ENCODE assay signal across 12 cellular contexts in the genomic region with DNA sequence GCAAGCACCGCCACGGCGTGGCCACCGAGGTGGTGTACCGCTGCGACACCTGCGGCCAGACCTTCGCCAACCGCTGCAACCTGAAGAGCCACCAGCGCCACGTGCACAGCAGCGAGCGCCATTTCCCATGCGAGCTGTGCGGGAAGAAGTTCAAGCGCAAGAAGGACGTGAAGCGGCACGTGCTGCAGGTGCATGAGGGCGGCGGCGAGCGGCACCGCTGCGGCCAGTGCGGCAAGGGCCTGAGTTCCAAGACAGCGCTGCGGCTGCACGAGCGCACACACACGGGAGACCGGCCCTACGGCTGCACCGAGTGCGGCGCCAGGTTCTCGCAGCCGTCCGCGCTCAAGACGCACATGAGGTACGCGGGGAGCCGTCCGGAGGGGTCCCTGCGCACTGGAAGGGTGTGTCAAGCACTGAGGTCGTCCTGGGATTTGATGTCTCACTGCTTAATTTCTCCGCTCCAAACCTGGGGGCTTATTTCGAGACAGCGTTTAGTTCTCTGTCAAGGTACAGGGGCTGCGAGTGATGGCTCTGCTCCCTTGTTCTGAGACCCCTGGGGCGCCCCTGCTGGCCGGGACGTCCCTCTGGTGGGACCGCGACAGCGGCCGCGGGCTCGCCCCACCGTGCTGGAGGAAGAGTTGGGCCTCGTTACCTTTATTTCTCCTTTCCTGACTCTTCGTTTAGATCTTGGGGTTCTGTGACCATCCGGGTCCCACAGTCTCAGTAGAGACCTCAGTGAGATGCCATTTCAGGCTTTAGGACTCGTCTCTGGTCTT. TPM values are rescaled to one million over a fixed set of nuclear protein-coding genes. Genes with fewer than 3 reads are reported as not detected.
DNase-seq lines count a peak whose midpoint lies in the region; ATAC-seq and TF ChIP-seq lines count a peak whose summit lies in the region.
"Had no signal": no experiment of that assay in that cellular context is flagged by ENCODE, and none has a peak within 500 bp of the region (broad histone marks: within the 10 kb centered on the region; RNA-seq: fewer than 3 reads in every experiment).

No MANE protein-coding gene starts in this region.

- no peak overlapping the region for H3K27ac ChIP-seq in CD4-positive, alpha-beta memory T cell (ENCODE audit: low read depth, low read length)
- H3K27ac ChIP-seq in brain microvascular endothelial cell (no peak overlapping the region), neural cell (ENCODE audit: low read length) (no peak overlapping the region)
- H3K27ac ChIP-seq: WERI-Rb-1 had no signal

- intact Hi-C loops in CD4-positive, alpha-beta memory T cell (cut with micrococcal nuclease) = no loop called here

- TF ChIP-seq CTCF in brain microvascular endothelial cell (IDR thresholded peaks at IDR 0.05; ENCODE audit: low read depth, low read length, missing control alignments) (peak; percentile 2), neural cell (IDR thresholded peaks at IDR 0.05; ENCODE audit: poor library complexity, severe bottlenecking) (no peak)

- POLR2A ChIA-PET in CD4-positive, alpha-beta memory T cell (lab: Charles Lee; ENCODE audit: partially characterized antibody) = no interaction called here

- no peak for TF ChIP-seq EP300 in neural cell (conservative IDR thresholded peaks at IDR 0.05; ENCODE audit: poor library complexity, severe bottlenecking)

- no peak for ATAC-seq in HG02840 (IDR thresholded peaks at IDR 0.05; ENCODE audit: low FRiP score, unreplicated experiment)
- ATAC-seq in HG03460 (IDR thresholded peaks at IDR 0.05; ENCODE audit: unreplicated experiment) = no peak
- ATAC-seq in HG03280 (IDR thresholded peaks at IDR 0.05; ENCODE audit: unreplicated experiment) = no peak

- H3K36me3 ChIP-seq in CD4-positive, alpha-beta memory T cell (ENCODE audit: insufficient read depth, low read length) = peaks cover 22% of the 10 kb centered on the region
- peaks cover 36% of the 10 kb centered on the region for H3K36me3 ChIP-seq in brain microvascular endothelial cell (replicated peaks)
- H3K36me3 ChIP-seq in neural cell (ENCODE audit: insufficient read depth, low read length) = peaks cover 17% of the 10 kb centered on the region

- no peaks in the 10 kb centered on the region for H3K9me3 ChIP-seq in CD4-positive, alpha-beta memory T cell (ENCODE audit: control insufficient read depth in 1 of 2, low read length in 2 of 2)
- no peaks in the 10 kb centered on the region for H3K9me3 ChIP-seq in neural cell (ENCODE audit: low read length)

- TF ChIP-seq RAD21 in neural cell (conservative IDR thresholded peaks at IDR 0.05) = no peak

- H4K20me1 ChIP-seq in neural cell (ENCODE audit: insufficient read depth) = no peaks in the 10 kb centered on the region

- peak overlapping the region in 5 of 8 donors; percentile 12 to 70 (median 47) for H3K4me3 Mint-ChIP-seq in CD4-positive, alpha-beta memory T cell
- peak overlapping the region in 3 of 4 donors; percentile 37 to 85 (median 68) for H3K4me3 Mint-ChIP-seq in IgD-negative memory B cell

- peaks cover 25 to 58% of the 10 kb centered on the region in 2 donors for H3K36me3 Mint-ChIP-seq in CD4-positive, alpha-beta memory T cell
- peaks cover 5% of the 10 kb centered on the region for H3K36me3 Mint-ChIP-seq in IgD-negative memory B cell

- H3K27ac Mint-ChIP-seq in CD4-positive, alpha-beta memory T cell = peak overlapping the region; percentile 32 to 97 (median 87)
- H3K27ac Mint-ChIP-seq in IgD-negative memory B cell = peak overlapping the region in 2 of 3 donors; percentile 90 to 100

- no peaks in the 10 kb centered on the region for H3K9me3 Mint-ChIP-seq in CD4-positive, alpha-beta memory T cell
- no peaks in the 10 kb centered on the region for H3K9me3 Mint-ChIP-seq in IgD-negative memory B cell

- peaks cover 53% of the 10 kb centered on the region for H3K79me2 ChIP-seq in neural cell (replicated peaks; ENCODE audit: insufficient read depth, low read length)

- CTCF ChIA-PET in CD4-positive, alpha-beta memory T cell (lab: Charles Lee; ENCODE audit: partially characterized antibody) = interaction anchor here (0.9 to 1.1 kb wide), 2 partner anchors 15 to 16 kb away, joined by 3 read pairs; partner anchors contain the start of gene NXT1

- H3K9me2 ChIP-seq in neural cell (ENCODE audit: insufficient read depth, low read length) = no peaks in the 10 kb centered on the region

- peaks cover 31 to 67% (median 47%) of the 10 kb centered on the region in 4 donors for H3K4me1 Mint-ChIP-seq in CD4-positive, alpha-beta memory T cell
- H3K4me1 Mint-ChIP-seq in IgD-negative memory B cell = peaks cover 31 to 43% (median 34%) of the 10 kb centered on the region in 3 donors

- H3K4me2 ChIP-seq in neural cell (ENCODE audit: low read length) = no peak overlapping the region

- H3K4me1 ChIP-seq in CD4-positive, alpha-beta memory T cell (ENCODE audit: insufficient read depth, low read length) = peaks cover 40% of the 10 kb centered on the region

- H2AFZ ChIP-seq in neural cell (ENCODE audit: low read depth, low read length) = no peak overlapping the region

- no peak overlapping the region for H3K4me3 ChIP-seq in CD4-positive, alpha-beta memory T cell (ENCODE audit: low read length in 2 of 2)
- no peak overlapping the region for H3K4me3 ChIP-seq in brain microvascular endothelial cell (ENCODE audit: low read depth, low read length)
- peak overlapping the region; percentile 48 for H3K4me3 ChIP-seq in neural cell (ENCODE audit: low read length)
- H3K4me3 ChIP-seq: skin epidermis had no signal

- in situ Hi-C loops in brain microvascular endothelial cell (cut with HindIII; ENCODE audit: low pct_ligation_motif_present, low sequenced_read_pairs) = no loop called here

- no peak overlapping the region for H3K9ac ChIP-seq in neural cell (ENCODE audit: low read length)

- H3K27me3 Mint-ChIP-seq in CD4-positive, alpha-beta memory T cell = no peaks in the 10 kb centered on the region
- no peaks in the 10 kb centered on the region for H3K27me3 Mint-ChIP-seq in IgD-negative memory B cell

- peaks cover 4% of the 10 kb centered on the region for H3F3A ChIP-seq in neural cell (ENCODE audit: insufficient read depth, low read length, poor library complexity, severe bottlenecking)

- DNase-seq in CD4-positive, alpha-beta memory T cell = peak in 1 of 5 donors; percentile 26
- DNase-seq in brain microvascular endothelial cell = no peak
- no peak for DNase-seq in OCI-M2 (lab: John Stamatoyannopoulos, UW; ENCODE audit: unreplicated experiment)
- DNase-seq: midbrain, NCI-H2081, WERI-Rb-1 had no signal

- H3K27me3 ChIP-seq in CD4-positive, alpha-beta memory T cell (ENCODE audit: insufficient read depth, low read length) = no peaks in the 10 kb centered on the region
- H3K27me3 ChIP-seq in brain microvascular endothelial cell (replicated peaks) (no peaks in the 10 kb centered on the region), neural cell (ENCODE audit: insufficient read depth, low read depth, low read length) (no peaks in the 10 kb centered on the region)

TF ChIP-seq in neural cell, 6 proteins besides CTCF, POLR2A, EP300 and RAD21:
- no peak for TF ChIP-seq EZH2 (IDR thresholded peaks at IDR 0.05; ENCODE audit: borderline replicate concordance, insufficient read depth, low read length, poor library complexity, severe bottlenecking)
- TF ChIP-seq TAF1 (IDR thresholded peaks at IDR 0.05; ENCODE audit: low read depth) = no peak
- TF ChIP-seq, protein P1, sequence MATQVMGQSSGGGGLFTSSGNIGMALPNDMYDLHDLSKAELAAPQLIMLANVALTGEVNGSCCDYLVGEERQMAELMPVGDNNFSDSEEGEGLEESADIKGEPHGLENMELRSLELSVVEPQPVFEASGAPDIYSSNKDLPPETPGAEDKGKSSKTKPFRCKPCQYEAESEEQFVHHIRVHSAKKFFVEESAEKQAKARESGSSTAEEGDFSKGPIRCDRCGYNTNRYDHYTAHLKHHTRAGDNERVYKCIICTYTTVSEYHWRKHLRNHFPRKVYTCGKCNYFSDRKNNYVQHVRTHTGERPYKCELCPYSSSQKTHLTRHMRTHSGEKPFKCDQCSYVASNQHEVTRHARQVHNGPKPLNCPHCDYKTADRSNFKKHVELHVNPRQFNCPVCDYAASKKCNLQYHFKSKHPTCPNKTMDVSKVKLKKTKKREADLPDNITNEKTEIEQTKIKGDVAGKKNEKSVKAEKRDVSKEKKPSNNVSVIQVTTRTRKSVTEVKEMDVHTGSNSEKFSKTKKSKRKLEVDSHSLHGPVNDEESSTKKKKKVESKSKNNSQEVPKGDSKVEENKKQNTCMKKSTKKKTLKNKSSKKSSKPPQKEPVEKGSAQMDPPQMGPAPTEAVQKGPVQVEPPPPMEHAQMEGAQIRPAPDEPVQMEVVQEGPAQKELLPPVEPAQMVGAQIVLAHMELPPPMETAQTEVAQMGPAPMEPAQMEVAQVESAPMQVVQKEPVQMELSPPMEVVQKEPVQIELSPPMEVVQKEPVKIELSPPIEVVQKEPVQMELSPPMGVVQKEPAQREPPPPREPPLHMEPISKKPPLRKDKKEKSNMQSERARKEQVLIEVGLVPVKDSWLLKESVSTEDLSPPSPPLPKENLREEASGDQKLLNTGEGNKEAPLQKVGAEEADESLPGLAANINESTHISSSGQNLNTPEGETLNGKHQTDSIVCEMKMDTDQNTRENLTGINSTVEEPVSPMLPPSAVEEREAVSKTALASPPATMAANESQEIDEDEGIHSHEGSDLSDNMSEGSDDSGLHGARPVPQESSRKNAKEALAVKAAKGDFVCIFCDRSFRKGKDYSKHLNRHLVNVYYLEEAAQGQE (IDR thresholded peaks at IDR 0.05; ENCODE audit: borderline replicate concordance) = no peak
- TF ChIP-seq MXI1 (conservative IDR thresholded peaks at IDR 0.05; ENCODE audit: poor library complexity, severe bottlenecking) = no peak
- TF ChIP-seq POLR2AphosphoS5 (IDR thresholded peaks at IDR 0.05) = no peak
- no peak for TF ChIP-seq SMC3 (conservative IDR thresholded peaks at IDR 0.05; ENCODE audit: poor library complexity)
TF ChIP-seq in neural cell: peak in this region for 0.

RNA-seq across cellular contexts. Expression of gene GZF1, which starts 3.6 kb away (rescaled TPM):
- 10 to 100 TPM; 12.8 to 14.1 TPM for total RNA-seq in CD4-positive, alpha-beta memory T cell
- 1 to 10 TPM; 2.6 to 3.5 TPM for polyA plus RNA-seq in CD4-positive, alpha-beta memory T cell
- polyA plus RNA-seq in IgD-negative memory B cell = 5.9 TPM
- polyA plus RNA-seq in neural cell = 13.8 and 33.8 TPM in 2 replicates
- polyA minus RNA-seq in neural cell = 26.7 and 37.5 TPM in 2 replicates

RNA-seq across cellular contexts. Expression of gene NXT1, which starts 15.0 kb away (rescaled TPM):
- 10 to 100 TPM; 21.5 to 23.6 TPM for total RNA-seq in CD4-positive, alpha-beta memory T cell
- 100 to 1,000 TPM in 1 of 2 donors, 10 to 100 TPM in 1; 59.9 to 102 TPM for polyA plus RNA-seq in CD4-positive, alpha-beta memory T cell
- polyA plus RNA-seq in IgD-negative memory B cell (62.1 TPM), neural cell (46.3 and 57.3 TPM in 2 replicates)
- polyA minus RNA-seq in neural cell = 32.4 and 37.5 TPM in 2 replicates

RNA-seq across cellular contexts. Expression of gene NAPB, which starts 55.7 kb away (rescaled TPM):
- 10 to 100 TPM; 13.3 to 14.9 TPM for total RNA-seq in CD4-positive, alpha-beta memory T cell
- polyA plus RNA-seq in CD4-positive, alpha-beta memory T cell = 1 to 10 TPM; 5.8 to 6.2 TPM
- polyA plus RNA-seq in IgD-negative memory B cell (5.8 TPM), neural cell (126 and 133 TPM in 2 replicates)
- 106 and 124 TPM in 2 replicates for polyA minus RNA-seq in neural cell

Comparison
In these comparisons a context has a peak if more than half of its experiments do, and no peak if none do; other contexts are left out.
1. RNA of gene NAPB, which starts 55.7 kb away (polyA plus RNA-seq): 126 to 133 TPM in neural cell; 5.8 to 6.2 TPM in CD4-positive, alpha-beta memory T cell and 5.8 TPM in IgD-negative memory B cell (single experiment); every median in the first group is over 10 times any median in the second.